1 cellular context compared by ENCODE assay signal in genomic region chr12:131840643-131841416, GRCh38.
TF ChIP-seq lines count a peak whose summit lies in the region.

No MANE protein-coding gene starts in this region.

TF ChIP-seq in HepG2, 621 proteins besides CTCF, POLR2A, EP300 and RAD21 (continued from another document and continues in another):
- no peak for TF ChIP-seq KIAA2018 (CRISPR knock-in tag; IDR thresholded peaks at IDR 0.05; ENCODE audit: borderline replicate concordance)
- TF ChIP-seq CERS6 (CRISPR knock-in tag; IDR thresholded peaks at IDR 0.05), result peak; percentile 84; the same call in 1 of the 2 replicates
- 0 out of 2 replicates have a peak, but pooled peaks have one; percentile 49 for TF ChIP-seq TMF1 (CRISPR knock-in tag; IDR thresholded peaks at IDR 0.05; ENCODE audit: low read depth)
- no peak for TF ChIP-seq SRSF9 (IDR thresholded peaks at IDR 0.05; ENCODE audit: borderline replicate concordance, insufficient read depth, low read depth, low read length, poor library complexity, severe bottlenecking)
- 0 out of 2 replicates have a peak, but pooled peaks have one; percentile 58 for TF ChIP-seq CSRNP1 (CRISPR knock-in tag; IDR thresholded peaks at IDR 0.05)
- no peak for TF ChIP-seq DDIT3 (CRISPR knock-in tag; IDR thresholded peaks at IDR 0.05)
- peak; percentile 74 for TF ChIP-seq GATAD2A (CRISPR knock-in tag; IDR thresholded peaks at IDR 0.05)
- 0 out of 2 replicates have a peak, but pooled peaks have one; percentile 35 for TF ChIP-seq ZIK1 (CRISPR knock-in tag; IDR thresholded peaks at IDR 0.05; ENCODE audit: borderline replicate concordance, low read depth)
- 0 out of 2 replicates have a peak, but pooled peaks have one; percentile 66 for TF ChIP-seq ZNF709 (CRISPR knock-in tag; IDR thresholded peaks at IDR 0.05)
- TF ChIP-seq RNF219 (CRISPR knock-in tag; IDR thresholded peaks at IDR 0.05), result no peak
- TF ChIP-seq ZFP41 (CRISPR knock-in tag; IDR thresholded peaks at IDR 0.05; ENCODE audit: borderline replicate concordance), result no peak
- TF ChIP-seq TBX3 (IDR thresholded peaks at IDR 0.05; ENCODE audit: borderline replicate concordance), result no peak
- no peak for TF ChIP-seq ZFP82 (CRISPR knock-in tag; IDR thresholded peaks at IDR 0.05; ENCODE audit: borderline replicate concordance)
- peak; percentile 86 for TF ChIP-seq RNF2 (conservative IDR thresholded peaks at IDR 0.05; ENCODE audit: low read depth)
- 0 out of 2 replicates have a peak, but pooled peaks have one; percentile 47 for TF ChIP-seq PRMT3 (CRISPR knock-in tag; IDR thresholded peaks at IDR 0.05; ENCODE audit: borderline replicate concordance, low read depth)
- TF ChIP-seq MEF2D (CRISPR knock-in tag; IDR thresholded peaks at IDR 0.05), result peak; percentile 49; the same call in 1 of the 2 replicates
- peak; percentile 89; the same call in 1 of the 2 replicates for TF ChIP-seq ZNF276 (CRISPR knock-in tag; IDR thresholded peaks at IDR 0.05; ENCODE audit: low read depth)
- peak; percentile 71 for TF ChIP-seq TFDP2 (CRISPR knock-in tag; IDR thresholded peaks at IDR 0.05)
- peak; percentile 73; the same call in 1 of the 2 replicates for TF ChIP-seq ZNF691 (CRISPR knock-in tag; IDR thresholded peaks at IDR 0.05; ENCODE audit: borderline replicate concordance, low read depth)
- 0 out of 2 replicates have a peak, but pooled peaks have one; percentile 8 for TF ChIP-seq FOXA3 (CRISPR knock-in tag; IDR thresholded peaks at IDR 0.05)
- peak; percentile 90; the same call in 1 of the 2 replicates for TF ChIP-seq BRCA1 (CRISPR knock-in tag; IDR thresholded peaks at IDR 0.05)
- TF ChIP-seq MED8 (CRISPR knock-in tag; IDR thresholded peaks at IDR 0.05; ENCODE audit: insufficient replicate concordance), result no peak
- TF ChIP-seq ZBTB42 (CRISPR knock-in tag; IDR thresholded peaks at IDR 0.05), result 0 out of 2 replicates have a peak, but pooled peaks have one; percentile 37
- TF ChIP-seq STAT6 (CRISPR knock-in tag; IDR thresholded peaks at IDR 0.05; ENCODE audit: borderline replicate concordance), result no peak
- peak; percentile 71 for TF ChIP-seq ZNF781 (CRISPR knock-in tag; IDR thresholded peaks at IDR 0.05; ENCODE audit: borderline replicate concordance, not compliant biosample characterization)
